8 cellular contexts compared by ENCODE assay signal in genomic region chr6:13303668-13304017, GRCh38. TPM values are rescaled to one million over a fixed set of nuclear protein-coding genes. Genes with fewer than 3 reads are reported as not detected.
DNase-seq lines count a peak whose midpoint lies in the region; ATAC-seq and TF ChIP-seq lines count a peak whose summit lies in the region.

No MANE protein-coding gene starts in this region.

- H3K36me3 Mint-ChIP-seq in stimulated activated memory B cell treated with anti-CD40 and anti-IgM and Interleukin-4, amounts not matched to agents 10 μg/mL and 1 μg/mL and 100 μg/mL, for 72 hours: peaks cover 59% of the 10 kb centered on the region

- H3K27ac Mint-ChIP-seq in stimulated activated memory B cell treated with anti-CD40 and anti-IgM and Interleukin-4, amounts not matched to agents 10 μg/mL and 1 μg/mL and 100 μg/mL, for 72 hours: peak overlapping the region; percentile 93

- whole genome bisulfite sequencing in adipose tissue, 3 donors: 30 to 56% (median 36%) methylated on average over 7 of the region's 7 CpGs

- H3K4me3 Mint-ChIP-seq in stimulated activated memory B cell treated with anti-CD40 and anti-IgM and Interleukin-4, amounts not matched to agents 10 μg/mL and 1 μg/mL and 100 μg/mL, for 72 hours: peak overlapping the region; percentile 68

- ATAC-seq in HG03565 (IDR thresholded peaks at IDR 0.05; ENCODE audit: unreplicated experiment): peak; percentile 43
- peak; percentile 75 for ATAC-seq in stimulated activated memory B cell treated with anti-CD40 and anti-IgM and Interleukin-4, amounts not matched to agents 10 μg/mL and 1 μg/mL and 100 μg/mL, for 72 hours

- H3K4me1 Mint-ChIP-seq in stimulated activated memory B cell treated with anti-CD40 and anti-IgM and Interleukin-4, amounts not matched to agents 10 μg/mL and 1 μg/mL and 100 μg/mL, for 72 hours: peaks cover 63% of the 10 kb centered on the region

- no peaks in the 10 kb centered on the region for H3K27me3 Mint-ChIP-seq in stimulated activated memory B cell treated with anti-CD40 and anti-IgM and Interleukin-4, amounts not matched to agents 10 μg/mL and 1 μg/mL and 100 μg/mL, for 72 hours

- no peak for TF ChIP-seq CTCF in GM20000 (IDR thresholded peaks at IDR 0.05; ENCODE audit: extremely low read depth, missing control alignments)

- peak overlapping the region; percentile 55 for H3K27ac ChIP-seq in adipose tissue (ENCODE audit: low read depth, low read length)
- H3K27ac ChIP-seq in layer of hippocampus (ENCODE audit: low read depth, low read length): peak overlapping the region; percentile 82

- H3K9me3 Mint-ChIP-seq in stimulated activated memory B cell treated with anti-CD40 and anti-IgM and Interleukin-4, amounts not matched to agents 10 μg/mL and 1 μg/mL and 100 μg/mL, for 72 hours: no peaks in the 10 kb centered on the region

- no peaks in the 10 kb centered on the region for H3K27me3 ChIP-seq in layer of hippocampus (ENCODE audit: control insufficient read depth, insufficient read depth, low read length)

- DNase-seq in Daoy (ENCODE audit: low read depth) (peak; percentile 37), GM20000 (ENCODE audit: low spot score) (peak; percentile 76), activated gamma-delta T cell (lab: John Stamatoyannopoulos, UW) (no peak), occipital lobe (lab: John Stamatoyannopoulos, UW) (no peak)

RNA-seq across cellular contexts. Expression of gene TBC1D7, which starts 24.7 kb away (rescaled TPM):
- 55.1 and 56.2 TPM in 2 replicates for total RNA-seq in Daoy (2014; rRNA removed; shearing (Covaris generic))
- 10 to 100 TPM in 1 of 3 donors, 1 to 10 TPM in 2; 6.6 to 10.8 (median 9.2) TPM for polyA plus RNA-seq in adipose tissue
- 41.8 TPM for total RNA-seq in occipital lobe

Comparison
In these comparisons a context has a peak if more than half of its experiments do, and no peak if none do; other contexts are left out.
1. DNase-seq: peak in Daoy (single experiment) and GM20000 (single experiment); none in activated gamma-delta T cell (single experiment) and occipital lobe (single experiment).